Comparison of ENCODE assay signal across 28 cellular contexts in the genomic region with DNA sequence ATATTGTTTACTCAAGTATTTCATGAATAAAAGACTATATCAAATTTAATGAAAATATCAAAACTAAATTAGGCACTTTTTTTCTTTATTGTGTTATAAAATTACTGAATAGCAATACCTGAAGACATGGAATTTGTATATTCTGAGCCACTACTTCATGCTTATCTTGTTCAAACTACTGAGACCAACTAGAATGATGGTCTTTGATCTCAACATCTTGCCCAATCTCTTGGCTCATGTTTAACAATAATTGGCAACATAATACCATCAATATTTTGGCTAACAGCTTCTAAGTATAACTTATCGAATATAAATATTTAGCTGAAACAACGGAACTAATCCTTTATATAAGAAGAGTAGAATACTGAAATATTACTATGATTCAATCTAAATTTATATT. TPM values are rescaled to one million over a fixed set of nuclear protein-coding genes. Genes with fewer than 3 reads are reported as not detected.
"Had no signal": no experiment of that assay in that cellular context is flagged by ENCODE, and none has a peak within 500 bp of the region (broad histone marks: within the 10 kb centered on the region; RNA-seq: fewer than 3 reads in every experiment).

No MANE protein-coding gene starts in this region.

- FAIRE-seq: urothelium cell line had no signal

- H3K9ac ChIP-seq: neural progenitor cell, parathyroid adenoma had no signal

- H2AFZ ChIP-seq: neural progenitor cell, parathyroid adenoma had no signal

- H3K27me3 ChIP-seq: neural progenitor cell, ovary, spleen, stomach, thyroid gland, tibial nerve, upper lobe of left lung, vagina had no signal

- H3K36me3 ChIP-seq: neural progenitor cell, ovary, spleen, stomach, thoracic aorta, thyroid gland, tibial nerve, upper lobe of left lung, vagina had no signal

- H3K27ac ChIP-seq: neural progenitor cell, ovary, parathyroid adenoma, psoas muscle, skin epidermis, spleen, stomach, thoracic aorta, thyroid gland, upper lobe of left lung, vagina had no signal

- H3K4me3 ChIP-seq: neural progenitor cell, ovary, psoas muscle, skin epidermis, smooth muscle cell, spleen, stomach, thoracic aorta, thyroid gland, tibial nerve, upper lobe of left lung, vagina had no signal

- H3K9me3 ChIP-seq: ovary, psoas muscle, spleen, stomach, thoracic aorta, thyroid gland, tibial nerve, upper lobe of left lung, vagina had no signal

- H3K79me2 ChIP-seq: parathyroid adenoma had no signal

- H3K4me1 ChIP-seq: neural progenitor cell, parathyroid adenoma, psoas muscle, spleen, stomach, thyroid gland, upper lobe of left lung had no signal

- ATAC-seq: natural killer cell; psoas muscle; right cardiac atrium; sciatic nerve; stimulated activated memory B cell treated with anti-CD40 and anti-IgM and Interleukin-4, amounts not matched to agents 10 μg/mL and 1 μg/mL and 100 μg/mL, for 72 hours had no signal

- DNase-seq: natural killer cell; occipital lobe; ovary; posterior cingulate gyrus; psoas muscle; right cardiac atrium; spleen; stimulated activated CD4-positive, alpha-beta T cell treated with anti-CD3 and anti-CD28 coated beads, Interleukin-12 subunit alpha, Interleukin-12 subunit beta, amount 100 ng/mL, for 4 hours; stimulated activated CD4-positive, alpha-beta T cell treated with anti-CD3 and anti-CD28 coated beads, Interleukin-1b, Interleukin-23, amount 100 ng/mL, for 48 hours; stimulated activated CD4-positive, alpha-beta T cell treated with anti-CD3 and anti-CD28 coated beads, Interleukin-4, amount 100 ng/mL, for 1 hour; stimulated activated CD4-positive, alpha-beta T cell treated with anti-CD3 and anti-CD28 coated beads, Interleukin-4, amount 100 ng/mL, for 4 hours; stimulated activated CD8-positive, alpha-beta memory T cell treated with anti-CD3 and anti-CD28 coated beads, Interleukin-4, amount 100 ng/mL, for 48 hours; stimulated activated naive CD4-positive, alpha-beta T cell; stomach; thyroid gland; trophoblast cell; upper lobe of left lung had no signal

- H3K4me2 ChIP-seq: neural progenitor cell, smooth muscle cell had no signal

RNA-seq across cellular contexts. Expression of a gene that starts 56.5 kb away (rescaled TPM):
- total RNA-seq: natural killer cell, occipital lobe, spleen had no signal
- polyA plus RNA-seq: neural cell had no signal
